ENCODE assay signal across 1 cellular context in the genomic region with DNA sequence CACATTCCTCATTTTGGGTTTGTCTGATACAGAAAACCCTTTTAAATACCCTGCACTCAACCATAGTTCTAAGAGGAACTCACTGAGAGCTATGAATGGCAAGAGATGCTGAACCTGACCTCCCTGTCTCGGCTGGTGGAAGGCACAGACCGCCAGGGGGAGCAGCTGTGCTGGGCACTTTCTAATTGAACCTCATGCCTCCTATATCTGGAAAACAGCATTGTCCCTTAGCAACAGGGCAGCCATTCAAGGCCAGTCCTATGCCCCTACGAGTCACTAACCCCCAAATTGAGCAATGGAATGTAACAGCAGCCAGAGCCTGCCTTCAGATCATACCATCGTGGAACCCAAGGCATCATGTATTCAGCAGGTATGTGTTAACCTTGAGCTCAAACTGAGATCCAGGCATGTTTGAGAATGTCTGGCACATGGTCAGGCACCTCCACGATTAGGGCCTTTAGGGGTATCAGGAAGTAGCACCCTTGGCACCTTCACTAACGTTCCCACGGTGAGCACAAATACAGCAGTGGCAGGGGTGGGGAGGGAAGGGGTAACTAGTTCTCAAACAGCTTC.
A peak's percentile ranks its signal among the peaks of the same experiment; 100 is the strongest.
TF ChIP-seq lines count a peak whose summit lies in the region.

No MANE protein-coding gene starts in this region.

TF ChIP-seq in H1, 55 proteins besides CTCF, POLR2A, EP300 and RAD21:
- TF ChIP-seq POLR2AphosphoS5 (IDR thresholded peaks at IDR 0.05; ENCODE audit: low read depth, low read length) (no peak), CREB1 (IDR thresholded peaks at IDR 0.05) (no peak), HDAC6 (IDR thresholded peaks at IDR 0.05; ENCODE audit: low read depth, low read length) (no peak), SAP30 (IDR thresholded peaks at IDR 0.05; ENCODE audit: insufficient read depth, insufficient replicate concordance, low read length) (no peak), YY1 (IDR thresholded peaks at IDR 0.05; ENCODE audit: low read depth, low read length) (peak; percentile 57), RNF2 (IDR thresholded peaks at IDR 0.05; ENCODE audit: borderline replicate concordance, low read depth, low read length, missing control alignments, poor library complexity, severe bottlenecking) (no peak), PHF8 (conservative IDR thresholded peaks at IDR 0.05; ENCODE audit: low read depth, low read length) (no peak)
